Comparison of ENCODE assay signal across 8 cellular contexts in the genomic region with DNA sequence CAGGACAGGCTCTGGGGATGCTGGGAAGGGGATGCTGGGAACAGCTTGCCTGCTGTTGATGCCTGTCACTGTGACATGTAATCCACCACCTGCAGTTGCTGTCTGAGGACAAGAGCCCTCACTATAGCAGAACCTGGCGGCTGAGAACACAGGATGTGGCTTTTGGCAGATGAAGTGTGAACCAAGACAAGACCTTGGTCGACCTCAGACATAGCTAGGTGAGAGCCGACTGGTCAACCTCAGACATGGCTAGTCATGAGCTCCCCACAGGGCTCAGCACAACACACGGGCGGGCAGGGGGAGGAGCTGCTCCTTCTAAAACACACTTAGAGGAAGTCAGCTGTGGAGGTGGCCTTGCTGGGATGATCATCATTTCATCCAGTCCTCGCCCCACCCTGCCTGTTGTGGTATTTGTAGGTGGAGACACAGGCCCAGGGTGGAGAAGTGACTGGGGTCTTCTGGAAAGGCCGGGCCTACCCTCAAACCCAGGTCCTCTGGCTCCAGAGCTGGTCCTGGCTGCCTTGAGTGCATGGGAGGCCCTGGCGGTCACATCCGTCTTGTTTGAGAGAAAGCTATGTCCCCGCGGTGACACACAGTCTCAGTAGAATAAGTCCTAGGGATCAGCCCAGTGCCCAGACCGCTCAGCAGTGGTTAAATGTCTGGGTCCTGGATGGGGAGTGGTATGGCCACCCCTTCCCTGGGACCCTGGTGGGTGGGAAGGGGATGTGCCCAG. TPM values are rescaled to one million over a fixed set of nuclear protein-coding genes. Genes with fewer than 3 reads are reported as not detected.
DNase-seq lines count a peak whose midpoint lies in the region; ATAC-seq lines count a peak whose summit lies in the region.

No MANE protein-coding gene starts in this region.

- POLR2A ChIA-PET in activated CD4-positive, alpha-beta memory T cell treated with anti-CD3 and anti-CD28 coated beads for 36 hours (lab: Charles Lee) = interaction anchor here (0.6 to 2.6 kb wide), 16 partner anchors 13 to 389 kb away, joined by 3 to 12 read pairs (median 5); a partner anchor contains a TSS

- peaks cover 89% of the 10 kb centered on the region for H3K4me1 Mint-ChIP-seq in activated CD4-positive, alpha-beta memory T cell treated with anti-CD3 and anti-CD28 coated beads for 36 hours (ENCODE audit: low read depth)

- intact Hi-C loops in activated CD4-positive, alpha-beta memory T cell treated with anti-CD3 and anti-CD28 coated beads for 36 hours (cut with micrococcal nuclease) = loop anchor here (1.0 to 2.0 kb wide), 9 partner anchors 19 to 108 kb away; no protein-coding TSS in a partner anchor
- intact Hi-C loops in left cardiac atrium (cut with DNase I) = no loop called here

- H3K9me3 Mint-ChIP-seq in activated CD4-positive, alpha-beta memory T cell treated with anti-CD3 and anti-CD28 coated beads for 36 hours = no peaks in the 10 kb centered on the region

- no peaks in the 10 kb centered on the region for H3K27me3 Mint-ChIP-seq in activated CD4-positive, alpha-beta memory T cell treated with anti-CD3 and anti-CD28 coated beads for 36 hours

- DNase-seq in NCI-H2029 (lab: John Stamatoyannopoulos, UW) (peak; percentile 73), left cardiac atrium (no peak), superior temporal gyrus (ENCODE audit: extremely low spot score) (no peak), NCI-H1105 treated with DMSO at 0.1 percent for 48 hours (lab: John Stamatoyannopoulos, UW) (no peak)
- DNase-seq in activated CD4-positive, alpha-beta memory T cell treated with anti-CD3 and anti-CD28 coated beads for 36 hours = peak; percentile 95
- peak; percentile 85 to 88 for DNase-seq in stimulated activated CD8-positive, alpha-beta memory T cell treated with anti-CD3 and anti-CD28 coated beads, Interleukin-15, amount 100 ng/mL, for 48 hours (ENCODE audit: low read depth in 2 of 2)

- peak overlapping the region; percentile 99 for H3K27ac Mint-ChIP-seq in activated CD4-positive, alpha-beta memory T cell treated with anti-CD3 and anti-CD28 coated beads for 36 hours

- CTCF ChIA-PET in activated CD4-positive, alpha-beta memory T cell treated with anti-CD3 and anti-CD28 coated beads for 36 hours (lab: Charles Lee) = interaction anchor here (0.7 to 1.8 kb wide), 15 partner anchors 11 to 502 kb away, joined by 3 to 11 read pairs (median 4); a partner anchor contains a TSS

- peak; percentile 76 for ATAC-seq in GM18499 (IDR thresholded peaks at IDR 0.05; ENCODE audit: insufficient read depth, unreplicated experiment)
- ATAC-seq in HG02610 (IDR thresholded peaks at IDR 0.05; ENCODE audit: unreplicated experiment) = peak; percentile 88
- ATAC-seq in left cardiac atrium = peak; percentile 34 to 70

- H3K4me3 Mint-ChIP-seq in activated CD4-positive, alpha-beta memory T cell treated with anti-CD3 and anti-CD28 coated beads for 36 hours = peak overlapping the region; percentile 87

- peaks cover 45% of the 10 kb centered on the region for H3K36me3 Mint-ChIP-seq in activated CD4-positive, alpha-beta memory T cell treated with anti-CD3 and anti-CD28 coated beads for 36 hours

RNA-seq across cellular contexts. Expression of a gene that starts 6.1 kb away (rescaled TPM):
- total RNA-seq in activated CD4-positive, alpha-beta memory T cell treated with anti-CD3 and anti-CD28 coated beads for 36 hours = 10 to 100 TPM; 67.0 to 72.8 TPM
- total RNA-seq in left cardiac atrium = 1 to 10 TPM; 1.6 to 2.4 TPM

RNA-seq across cellular contexts. Expression of a gene that starts 31.5 kb away (rescaled TPM):
- total RNA-seq in activated CD4-positive, alpha-beta memory T cell treated with anti-CD3 and anti-CD28 coated beads for 36 hours = 10 to 100 TPM; 77.9 to 80.0 TPM
- total RNA-seq in left cardiac atrium = 10 to 100 TPM; 20.2 to 26.3 TPM

Comparison
In these comparisons a context has a peak if more than half of its experiments do, and no peak if none do; other contexts are left out.
1. DNase-seq: peak in NCI-H2029 (single experiment), activated CD4-positive, alpha-beta memory T cell treated with anti-CD3 and anti-CD28 coated beads for 36 hours (single experiment) and stimulated activated CD8-positive, alpha-beta memory T cell treated with anti-CD3 and anti-CD28 coated beads, Interleukin-15, amount 100 ng/mL, for 48 hours (2 of 2); none in left cardiac atrium (single experiment), superior temporal gyrus (single experiment) and NCI-H1105 treated with DMSO at 0.1 percent for 48 hours (single experiment).
2. RNA of a gene that starts 6.1 kb away (total RNA-seq): 67.0 to 72.8 TPM in activated CD4-positive, alpha-beta memory T cell treated with anti-CD3 and anti-CD28 coated beads for 36 hours; 1.6 to 2.4 TPM in left cardiac atrium; every median in the first group is over 10 times any median in the second.
3. Peak in every context shown above with its lines, with median percentiles within 50 percentile points of each other: ATAC-seq.